In the genomic region with DNA sequence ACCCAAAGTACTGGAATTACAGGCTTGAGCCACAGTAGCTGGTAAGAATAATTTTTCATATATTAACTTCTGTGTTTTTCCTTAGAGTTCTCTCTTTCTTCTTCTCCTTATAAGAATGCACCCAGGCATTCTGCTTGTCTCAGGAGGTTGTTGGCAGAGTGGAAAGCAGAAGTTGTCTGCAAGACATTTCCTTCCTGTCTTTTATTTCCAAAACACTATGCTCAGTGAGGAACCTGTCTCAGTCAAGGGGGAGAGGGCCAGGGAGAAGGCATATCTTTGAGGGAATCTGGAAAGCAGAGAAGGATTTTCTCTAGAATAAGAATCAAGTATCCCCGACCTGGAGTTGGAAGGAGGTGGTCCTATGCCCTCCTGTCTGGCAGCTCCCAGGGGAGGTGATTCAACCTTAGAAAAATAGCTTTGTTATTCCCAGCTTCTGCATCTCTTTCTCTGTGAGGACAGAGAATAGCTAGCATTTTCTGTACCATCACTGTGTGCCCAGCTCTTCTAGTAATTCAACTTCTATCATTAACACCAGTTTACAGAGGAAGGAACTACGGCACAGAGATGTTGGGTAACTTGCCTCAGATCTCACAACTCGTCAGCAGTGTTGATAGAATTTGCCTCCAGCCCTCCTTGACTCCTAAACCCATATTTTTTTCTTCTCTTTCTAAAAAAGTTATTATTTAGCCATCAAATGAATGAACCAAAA, we compare ENCODE assay signal across 1 cellular context.
TF ChIP-seq lines count a peak whose summit lies in the region.

No MANE protein-coding gene starts in this region.

TF ChIP-seq in endothelial cell of umbilical vein, 7 proteins besides CTCF, POLR2A, EP300 and RAD21:
- TF ChIP-seq POLR2AphosphoS5 (IDR thresholded peaks at IDR 0.05; ENCODE audit: insufficient read depth, low read depth, low read length) (no peak), EZH2 (IDR thresholded peaks at IDR 0.05; ENCODE audit: borderline replicate concordance, low read depth, low read length, severe bottlenecking) (no peak), FOS (IDR thresholded peaks at IDR 0.05; ENCODE audit: borderline replicate concordance, insufficient read depth, low read length) (no peak), MYC (IDR thresholded peaks at IDR 0.05; ENCODE audit: low read depth, low read length) (no peak), GATA2 (IDR thresholded peaks at IDR 0.05; ENCODE audit: insufficient read depth, insufficient read length, low read depth, low read length) (no peak), JUN (IDR thresholded peaks at IDR 0.05; ENCODE audit: borderline replicate concordance, insufficient read depth, insufficient read length, low read depth) (no peak)
- TF ChIP-seq, protein P1, sequence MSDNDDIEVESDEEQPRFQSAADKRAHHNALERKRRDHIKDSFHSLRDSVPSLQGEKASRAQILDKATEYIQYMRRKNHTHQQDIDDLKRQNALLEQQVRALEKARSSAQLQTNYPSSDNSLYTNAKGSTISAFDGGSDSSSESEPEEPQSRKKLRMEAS (IDR thresholded peaks at IDR 0.05; ENCODE audit: insufficient read depth, insufficient read length), result no peak
